10 cellular contexts compared by ENCODE assay signal in the genomic region with DNA sequence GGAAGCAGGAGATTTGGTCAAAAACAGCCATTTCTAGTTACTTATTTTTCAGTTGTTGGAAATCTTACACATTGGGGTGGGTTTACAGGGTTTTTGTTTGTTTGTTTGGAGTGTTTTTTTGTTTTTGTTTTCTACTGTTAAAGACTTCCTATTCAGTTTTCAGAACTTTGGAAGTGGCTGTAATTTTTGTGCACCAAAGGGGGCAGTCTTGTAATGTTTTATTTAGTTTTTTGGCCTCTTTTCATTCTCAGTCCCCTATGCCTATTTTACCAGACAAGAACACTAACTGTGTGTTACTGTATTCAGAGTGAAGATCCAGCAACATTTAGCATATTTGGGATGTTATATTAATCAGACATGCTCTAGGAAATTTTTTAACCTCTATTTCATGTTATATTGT. TPM values are rescaled to one million over a fixed set of nuclear protein-coding genes. Genes with fewer than 3 reads are reported as not detected.
DNase-seq lines count a peak whose midpoint lies in the region; ATAC-seq, FAIRE-seq and TF ChIP-seq lines count a peak whose summit lies in the region.
"Had no signal": no experiment of that assay in that cellular context is flagged by ENCODE, and none has a peak within 500 bp of the region (broad histone marks: within the 10 kb centered on the region; RNA-seq: fewer than 3 reads in every experiment).

No MANE protein-coding gene starts in this region.

- TF ChIP-seq CTCF in NB4 (IDR thresholded peaks at IDR 0.05; ENCODE audit: low read depth, low read length): peak; percentile 53
- TF ChIP-seq CTCF in H1 (IDR thresholded peaks at IDR 0.05; ENCODE audit: control extremely low read depth in 1 of 3, insufficient read depth in 1 of 3, low read depth in 1 of 3, low read length in 3 of 3): peak in 2 of 3 experiments; percentile 28 to 35; a peak in 2 of 4 replicates

- DNase-seq in NCI-H1092 treated with DMSO at 0.1 percent for 48 hours (lab: John Stamatoyannopoulos, UW): peak; percentile 51
- no peak for DNase-seq in NCI-H1092 (lab: John Stamatoyannopoulos, UW)
- DNase-seq in NB4 (ENCODE audit: low read depth): peak; percentile 56
- DNase-seq in H1 (ENCODE audit: low read depth in 1 of 2, low spot score in 2 of 2): no peak
- DNase-seq in retina: peak; percentile 40
- no peak for DNase-seq in activated CD4-positive, alpha-beta T cell treated with anti-CD3 and anti-CD28 coated beads for 4 hours
- no peak for DNase-seq in activated naive CD4-positive, alpha-beta T cell treated with anti-CD3 and anti-CD28 coated beads for 36 hours
- DNase-seq: C1 segment of cervical spinal cord had no signal

- no peak overlapping the region for H2BK120ac ChIP-seq in H1 (replicated peaks; ENCODE audit: low read depth, low read length)

- H3K4me1 Mint-ChIP-seq in activated naive CD4-positive, alpha-beta T cell treated with anti-CD3 and anti-CD28 coated beads for 36 hours (ENCODE audit: low read depth): no peaks in the 10 kb centered on the region

- H3K27ac ChIP-seq in H1 (ENCODE audit: low read depth, low read length): no peak overlapping the region

- no peak overlapping the region for H3K56ac ChIP-seq in H1 (replicated peaks; ENCODE audit: insufficient read length, low read depth, low read length)

- no peaks in the 10 kb centered on the region for H3K4me1 ChIP-seq in H1 (replicated peaks in 1 of 4; ENCODE audit: control insufficient read depth in 3 of 4, insufficient read depth in 4 of 4, low read length in 3 of 4)

- H4K8ac ChIP-seq in H1 (ENCODE audit: extremely low read depth, insufficient read depth, low read length): no peak overlapping the region

- no peak overlapping the region for H3K27ac Mint-ChIP-seq in activated naive CD4-positive, alpha-beta T cell treated with anti-CD3 and anti-CD28 coated beads for 36 hours
- H3K27ac Mint-ChIP-seq: stimulated activated naive CD8-positive, alpha-beta T cell treated with anti-CD3 and anti-CD28 coated beads, Interleukin-15, Interleukin-2, amounts not matched to agents 100 ng/mL and 50 ng/mL, for 24 hours had no signal

- H2AFZ ChIP-seq in H1 (ENCODE audit: low read length): no peak overlapping the region

- no peak overlapping the region for H3K23ac ChIP-seq in H1 (ENCODE audit: insufficient read length)

- H2BK5ac ChIP-seq in H1 (ENCODE audit: low read depth, low read length): no peak overlapping the region

- no peaks in the 10 kb centered on the region for H3K9me3 Mint-ChIP-seq in activated naive CD4-positive, alpha-beta T cell treated with anti-CD3 and anti-CD28 coated beads for 36 hours
- H3K9me3 Mint-ChIP-seq: stimulated activated naive CD8-positive, alpha-beta T cell treated with anti-CD3 and anti-CD28 coated beads, Interleukin-15, Interleukin-2, amounts not matched to agents 100 ng/mL and 50 ng/mL, for 24 hours had no signal

- no peaks in the 10 kb centered on the region for H3K79me1 ChIP-seq in H1 (ENCODE audit: low read depth, low read length)

- no peak overlapping the region for H3K4ac ChIP-seq in H1 (replicated peaks; ENCODE audit: insufficient read length, low read depth, low read length)

- POLR2A ChIA-PET in H1 (lab: Charles Lee; ENCODE audit: partially characterized antibody): interaction anchor here (0.9 kb wide), 1 partner anchor 72 kb away, joined by 3 read pairs; no protein-coding TSS in a partner anchor

- no peak overlapping the region for H3K4me3 Mint-ChIP-seq in activated naive CD4-positive, alpha-beta T cell treated with anti-CD3 and anti-CD28 coated beads for 36 hours
- H3K4me3 Mint-ChIP-seq: stimulated activated naive CD8-positive, alpha-beta T cell treated with anti-CD3 and anti-CD28 coated beads, Interleukin-15, Interleukin-2, amounts not matched to agents 100 ng/mL and 50 ng/mL, for 24 hours had no signal

- no peaks in the 10 kb centered on the region for H4K20me1 ChIP-seq in H1 (replicated peaks in 1 of 2; ENCODE audit: control insufficient read depth in 1 of 2, insufficient read depth in 2 of 2, low read length in 2 of 2)

- peaks cover 0 to 5% (median 0%) of the 10 kb centered on the region in 4 experiments; a peak in 3 of 7 replicates for H3K27me3 ChIP-seq in H1 (replicated peaks in 1 of 4; ENCODE audit: control insufficient read depth in 3 of 4, extremely low read depth in 1 of 4, insufficient read depth in 3 of 4, low read length in 3 of 4)

- no peak for FAIRE-seq in H1 (lab: Jason Lieb, UNC)

- H3K4me2 ChIP-seq in H1 (ENCODE audit: insufficient read depth in 1 of 2, low read depth in 2 of 2, low read length in 2 of 2): no peak overlapping the region

- H3K9me3 ChIP-seq in H1 (ENCODE audit: insufficient read depth in 2 of 2, low read depth in 1 of 2, low read length in 1 of 2): no peaks in the 10 kb centered on the region

- no peak for TF ChIP-seq EP300 in H1 (IDR thresholded peaks at IDR 0.05; ENCODE audit: borderline replicate concordance in 1 of 2, low read depth in 2 of 2, low read length in 2 of 2)

- no peak overlapping the region for H3K4me3 ChIP-seq in NB4 (ENCODE audit: low read depth, low read length)
- H3K4me3 ChIP-seq in H1 (ENCODE audit: extremely low read depth in 1 of 4, insufficient read depth in 2 of 4, low read depth in 3 of 4, low read length in 4 of 4): no peak overlapping the region

- H3K23me2 ChIP-seq in H1 (ENCODE audit: low read depth, low read length): no peaks in the 10 kb centered on the region

- H3K14ac ChIP-seq in H1 (ENCODE audit: insufficient read length): no peak overlapping the region

- H3K9ac ChIP-seq in H1 (replicated peaks in 1 of 4; ENCODE audit: extremely low read depth in 1 of 4, low read depth in 3 of 4, low read length in 3 of 4): no peak overlapping the region

- peak; percentile 51 to 57 for TF ChIP-seq RAD21 in H1 (IDR thresholded peaks at IDR 0.05 in 1 of 2, conservative IDR thresholded peaks at IDR 0.05 in 1 of 2; ENCODE audit: low read depth in 2 of 2, low read length in 2 of 2)

- intact Hi-C loops in activated naive CD4-positive, alpha-beta T cell treated with anti-CD3 and anti-CD28 coated beads for 36 hours (cut with micrococcal nuclease): loop anchor here (5.0 kb wide), 1 partner anchor 75 kb away; no protein-coding TSS in a partner anchor

- H2BK20ac ChIP-seq in H1 (ENCODE audit: low read length): no peak overlapping the region

- H3K79me2 ChIP-seq in H1 (ENCODE audit: control insufficient read depth in 1 of 2, insufficient read depth in 2 of 2, low read length in 2 of 2): no peaks in the 10 kb centered on the region

- no peak for ATAC-seq in HG03139 (IDR thresholded peaks at IDR 0.05; ENCODE audit: unreplicated experiment)

- H2BK12ac ChIP-seq in H1 (ENCODE audit: low read depth, low read length): no peak overlapping the region

- H3K27me3 Mint-ChIP-seq in activated naive CD4-positive, alpha-beta T cell treated with anti-CD3 and anti-CD28 coated beads for 36 hours (ENCODE audit: low read depth): peaks cover 3% of the 10 kb centered on the region

- CTCF ChIA-PET in H1 (lab: Charles Lee; ENCODE audit: partially characterized antibody): interaction anchor here (0.6 to 3.8 kb wide), 20 partner anchors 10 to 165 kb away, joined by 3 to 26 read pairs (median 5); a partner anchor contains a TSS
- CTCF ChIA-PET in activated naive CD4-positive, alpha-beta T cell treated with anti-CD3 and anti-CD28 coated beads for 36 hours (lab: Charles Lee): interaction anchor here (0.6 to 1.5 kb wide), 7 partner anchors 20 to 1102 kb away, joined by 3 to 7 read pairs (median 3); a partner anchor contains a TSS

- no peak overlapping the region for H4K91ac ChIP-seq in H1 (replicated peaks; ENCODE audit: insufficient read length, low read length)

- no peak overlapping the region for H2BK15ac ChIP-seq in H1 (ENCODE audit: low read length)

- no peak overlapping the region for H2AK5ac ChIP-seq in H1 (ENCODE audit: low read depth, low read length)

- H3K18ac ChIP-seq in H1 (ENCODE audit: extremely low read depth, low read length): no peak overlapping the region

- no peak overlapping the region for H4K5ac ChIP-seq in H1 (ENCODE audit: insufficient read length, low read depth, low read length)

- no peaks in the 10 kb centered on the region for H3K36me3 Mint-ChIP-seq in activated naive CD4-positive, alpha-beta T cell treated with anti-CD3 and anti-CD28 coated beads for 36 hours (ENCODE audit: low read depth)

- TF ChIP-seq POLR2A in NB4 (IDR thresholded peaks at IDR 0.05; ENCODE audit: extremely low read depth, insufficient read length) (no peak), H1 (IDR thresholded peaks at IDR 0.05; ENCODE audit: control extremely low read depth in 1 of 2, low read depth in 2 of 2, low read length in 2 of 2) (no peak)

- H3K36me3 ChIP-seq in H1 (ENCODE audit: control insufficient read depth in 2 of 4, insufficient read depth in 4 of 4, low read length in 3 of 4): no peaks in the 10 kb centered on the region

RNA-seq across cellular contexts. Expression of a gene that starts 20.6 kb away (rescaled TPM):
- 0.61 and 1.0 TPM in 2 replicates for total RNA-seq in H1 (2021; fragmentation: NEBNext Ultra II Directional; extraction: Animal tissue kit (Norgen Biotek cat#: 25700))
- 0.77 and 1.3 TPM in 2 replicates for polyA plus RNA-seq in H1 (2011; rRNA removed)
- 1.4 TPM for polyA plus RNA-seq in H1 (2011; cell fraction: cytosol; rRNA removed)
- polyA plus RNA-seq in H1 (2011; cell fraction: nucleus; rRNA removed): 1.4 TPM
- 0.70 to 1.4 TPM (median 0.81 TPM) in 4 replicates for polyA plus RNA-seq in H1 (2012, experiment 1 of 2)
- 0.79 TPM for polyA plus RNA-seq in H1 (2012, experiment 2 of 2)
- polyA plus RNA-seq in H1 (2013, experiment 1 of 2): 0.51 TPM
- polyA plus RNA-seq in H1 (2013, experiment 2 of 2): 0.39 TPM
- 0.34 TPM in 1 of 2 replicates, not detected in the other for polyA minus RNA-seq in H1 (2011; rRNA and poly(A)+ RNA removed)
- not detected for polyA minus RNA-seq in H1 (2011; cell fraction: cytosol; rRNA and poly(A)+ RNA removed)
- polyA minus RNA-seq in H1 (2011; cell fraction: nucleus; rRNA and poly(A)+ RNA removed): 1.1 TPM
- total RNA-seq in activated naive CD4-positive, alpha-beta T cell treated with anti-CD3 and anti-CD28 coated beads for 36 hours: not detected

RNA-seq across cellular contexts. Expression of a gene that starts 43.6 kb away (rescaled TPM):
- total RNA-seq in H1 (2021; fragmentation: NEBNext Ultra II Directional; extraction: Animal tissue kit (Norgen Biotek cat#: 25700)): 3.1 and 3.5 TPM in 2 replicates
- polyA plus RNA-seq in H1 (2011; rRNA removed): 4.9 and 7.5 TPM in 2 replicates
- 4.4 TPM for polyA plus RNA-seq in H1 (2011; cell fraction: cytosol; rRNA removed)
- 11.3 TPM for polyA plus RNA-seq in H1 (2011; cell fraction: nucleus; rRNA removed)
- polyA plus RNA-seq in H1 (2012, experiment 1 of 2): 2.6 to 5.3 TPM (median 3.4 TPM) in 4 replicates
- polyA plus RNA-seq in H1 (2012, experiment 2 of 2): 2.2 TPM
- 3.5 TPM for polyA plus RNA-seq in H1 (2013, experiment 1 of 2)
- 3.4 TPM for polyA plus RNA-seq in H1 (2013, experiment 2 of 2)
- 4.4 and 5.2 TPM in 2 replicates for polyA minus RNA-seq in H1 (2011; rRNA and poly(A)+ RNA removed)
- polyA minus RNA-seq in H1 (2011; cell fraction: cytosol; rRNA and poly(A)+ RNA removed): 2.8 TPM
- 10.0 TPM for polyA minus RNA-seq in H1 (2011; cell fraction: nucleus; rRNA and poly(A)+ RNA removed)
- total RNA-seq in activated naive CD4-positive, alpha-beta T cell treated with anti-CD3 and anti-CD28 coated beads for 36 hours: under 1 TPM; 0.12 to 0.32 TPM

RNA-seq across cellular contexts. Expression of a gene that starts 46.0 kb away (rescaled TPM):
- 0.44 TPM in 1 of 2 replicates, not detected in the other for total RNA-seq in H1 (2021; fragmentation: NEBNext Ultra II Directional; extraction: Animal tissue kit (Norgen Biotek cat#: 25700))
- polyA plus RNA-seq in H1 (2011; rRNA removed): 0.09 and 0.15 TPM in 2 replicates
- polyA plus RNA-seq in H1 (2011; cell fraction: cytosol; rRNA removed): 0.36 TPM
- polyA plus RNA-seq in H1 (2011; cell fraction: nucleus; rRNA removed): 0.21 TPM
- 0.17 to 0.23 TPM (median 0.22 TPM) in 3 of 4 replicates, not detected in the other for polyA plus RNA-seq in H1 (2012, experiment 1 of 2)
- 0.16 TPM for polyA plus RNA-seq in H1 (2012, experiment 2 of 2)
- polyA plus RNA-seq in H1 (2013, experiment 1 of 2): 0.08 TPM
- 0.04 TPM for polyA plus RNA-seq in H1 (2013, experiment 2 of 2)
- 0.16 TPM in 1 of 2 replicates, not detected in the other for polyA minus RNA-seq in H1 (2011; rRNA and poly(A)+ RNA removed)
- not detected for polyA minus RNA-seq in H1 (2011; cell fraction: cytosol; rRNA and poly(A)+ RNA removed)
- not detected for polyA minus RNA-seq in H1 (2011; cell fraction: nucleus; rRNA and poly(A)+ RNA removed)
- total RNA-seq in activated naive CD4-positive, alpha-beta T cell treated with anti-CD3 and anti-CD28 coated beads for 36 hours: under 1 TPM in 1 of 2 experiments, not detected in 1; 0.64 TPM

RNA-seq across cellular contexts. Expression of a gene that starts 46.1 kb away (rescaled TPM):
- total RNA-seq in H1 (2021; fragmentation: NEBNext Ultra II Directional; extraction: Animal tissue kit (Norgen Biotek cat#: 25700)): 0.06 and 0.63 TPM in 2 replicates
- polyA plus RNA-seq in H1 (2011; rRNA removed): 0.24 and 0.47 TPM in 2 replicates
- polyA plus RNA-seq in H1 (2011; cell fraction: cytosol; rRNA removed): 0.37 TPM
- polyA plus RNA-seq in H1 (2011; cell fraction: nucleus; rRNA removed): 1.0 TPM
- polyA plus RNA-seq in H1 (2012, experiment 1 of 2): 0.23 to 0.84 TPM (median 0.54 TPM) in 4 replicates
- polyA plus RNA-seq in H1 (2012, experiment 2 of 2): not detected
- 0.20 TPM for polyA plus RNA-seq in H1 (2013, experiment 1 of 2)
- polyA plus RNA-seq in H1 (2013, experiment 2 of 2): 0.53 TPM
- polyA minus RNA-seq in H1 (2011; rRNA and poly(A)+ RNA removed): 0.49 and 1.7 TPM in 2 replicates
- polyA minus RNA-seq in H1 (2011; cell fraction: cytosol; rRNA and poly(A)+ RNA removed): not detected
- polyA minus RNA-seq in H1 (2011; cell fraction: nucleus; rRNA and poly(A)+ RNA removed): 0.20 TPM
- total RNA-seq in activated naive CD4-positive, alpha-beta T cell treated with anti-CD3 and anti-CD28 coated beads for 36 hours: 1 to 10 TPM; 1.0 to 1.3 TPM

RNA-seq across cellular contexts. Expression of a gene that starts 58.3 kb away (rescaled TPM):
- 25.9 and 28.7 TPM in 2 replicates for total RNA-seq in H1 (2021; fragmentation: NEBNext Ultra II Directional; extraction: Animal tissue kit (Norgen Biotek cat#: 25700))
- polyA plus RNA-seq in H1 (2011; rRNA removed): 32.9 and 41.9 TPM in 2 replicates
- 27.5 TPM for polyA plus RNA-seq in H1 (2011; cell fraction: cytosol; rRNA removed)
- 43.8 TPM for polyA plus RNA-seq in H1 (2011; cell fraction: nucleus; rRNA removed)
- polyA plus RNA-seq in H1 (2012, experiment 1 of 2): 33.8 to 46.5 TPM (median 42.5 TPM) in 4 replicates
- 32.9 TPM for polyA plus RNA-seq in H1 (2012, experiment 2 of 2)
- 52.3 TPM for polyA plus RNA-seq in H1 (2013, experiment 1 of 2)
- 54.7 TPM for polyA plus RNA-seq in H1 (2013, experiment 2 of 2)
- 13.5 and 16.7 TPM in 2 replicates for polyA minus RNA-seq in H1 (2011; rRNA and poly(A)+ RNA removed)
- polyA minus RNA-seq in H1 (2011; cell fraction: cytosol; rRNA and poly(A)+ RNA removed): 22.1 TPM
- 16.5 TPM for polyA minus RNA-seq in H1 (2011; cell fraction: nucleus; rRNA and poly(A)+ RNA removed)
- 1 to 10 TPM in 1 of 2 experiments, under 1 TPM in 1; 0.86 to 1.1 TPM for total RNA-seq in activated naive CD4-positive, alpha-beta T cell treated with anti-CD3 and anti-CD28 coated beads for 36 hours

Comparison
In these comparisons a context has a peak if more than half of its experiments do, and no peak if none do; other contexts are left out.
1. DNase-seq: peak in NCI-H1092 treated with DMSO at 0.1 percent for 48 hours (single experiment), NB4 (single experiment) and retina (single experiment); none in NCI-H1092 (single experiment), H1 (0 of 2), activated CD4-positive, alpha-beta T cell treated with anti-CD3 and anti-CD28 coated beads for 4 hours (0 of 2) and activated naive CD4-positive, alpha-beta T cell treated with anti-CD3 and anti-CD28 coated beads for 36 hours (single experiment).